Comparison of ENCODE assay signal across 25 cellular contexts in the genomic region with DNA sequence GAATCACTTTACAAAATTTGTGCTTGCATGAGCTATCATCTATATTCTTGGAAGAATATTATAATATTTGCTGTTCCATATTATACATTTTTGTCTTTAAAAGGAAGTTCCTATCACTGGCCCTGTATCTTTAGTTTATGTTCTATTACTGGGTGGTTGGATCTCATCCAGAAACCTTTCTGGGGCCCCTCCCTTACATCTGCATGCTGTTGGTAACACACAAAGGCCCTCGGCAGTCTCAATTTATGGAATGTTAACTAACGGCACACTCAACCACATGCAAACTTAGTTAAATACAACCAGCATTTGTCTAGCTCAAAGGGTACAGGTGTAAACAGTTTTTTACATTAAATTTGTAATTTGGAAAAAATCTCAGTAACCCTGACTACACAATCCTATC. TPM values are rescaled to one million over a fixed set of nuclear protein-coding genes. Genes with fewer than 3 reads are reported as not detected.
A peak's percentile ranks its signal among the peaks of the same experiment; 100 is the strongest.
DNase-seq lines count a peak whose midpoint lies in the region; ATAC-seq and TF ChIP-seq lines count a peak whose summit lies in the region.
"Had no signal": no experiment of that assay in that cellular context is flagged by ENCODE, and none has a peak within 500 bp of the region (broad histone marks: within the 10 kb centered on the region; RNA-seq: fewer than 3 reads in every experiment).

No MANE protein-coding gene starts in this region.

- H3K4me2 ChIP-seq in smooth muscle cell = peak overlapping the region; percentile 17
- H3K4me2 ChIP-seq: PC-9 had no signal

- 48% methylated on average over 2 of the region's 2 CpGs for WGBS in smooth muscle cell (ENCODE audit: low lambda C conversion rate)

- no peaks in the 10 kb centered on the region for H4K20me1 ChIP-seq in smooth muscle cell (ENCODE audit: low read depth)

- no peak for TF ChIP-seq CTCF in fibroblast of pulmonary artery (IDR thresholded peaks at IDR 0.05; ENCODE audit: low read length, missing control alignments)
- TF ChIP-seq CTCF in smooth muscle cell (IDR thresholded peaks at IDR 0.05; ENCODE audit: borderline replicate concordance, insufficient read depth, poor library complexity, severe bottlenecking) = no peak

- peak; percentile 26 for DNase-seq in NCI-H345 (lab: John Stamatoyannopoulos, UW)
- no peak for DNase-seq in NCI-H345 treated with DMSO at 0.1 percent for 48 hours (lab: John Stamatoyannopoulos, UW; ENCODE audit: unreplicated experiment)
- DNase-seq in RPMI7951 (ENCODE audit: low read depth) = peak; percentile 51
- peak; percentile 26 for DNase-seq in fibroblast of pulmonary artery (ENCODE audit: low read depth)
- no peak for DNase-seq in smooth muscle cell (lab: John Stamatoyannopoulos, UW; ENCODE audit: unreplicated experiment)
- no peak for DNase-seq in UCSD-AML1 (lab: John Stamatoyannopoulos, UW; ENCODE audit: unreplicated experiment)
- DNase-seq in mucosa of gallbladder (ENCODE audit: low spot score) = no peak
- DNase-seq: 8988T; ACHN; BE2C; CD8-positive, alpha-beta memory T cell; DMS153; DND-41; HCEC 1CT; Kasumi-1; MV-4-11; NCI-H1105; NCI-H1436 treated with DMSO at 0.1 percent for 48 hours; NCI-H2029; NCI-H510A treated with DMSO at 0.1 percent for 48 hours; PC-9; SHP77 treated with DMSO at 0.1 percent for 48 hours had no signal

- no peaks in the 10 kb centered on the region for H3K36me3 ChIP-seq in smooth muscle cell (ENCODE audit: low read depth)
- H3K36me3 ChIP-seq: BE2C had no signal

- H3K27ac ChIP-seq in smooth muscle cell (ENCODE audit: low read depth) = no peak overlapping the region
- H3K27ac ChIP-seq: HL-60, PC-9, RWPE1 had no signal

- ATAC-seq in HG03045 (IDR thresholded peaks at IDR 0.05; ENCODE audit: unreplicated experiment) = no peak

- no peaks in the 10 kb centered on the region for H3F3A ChIP-seq in smooth muscle cell (ENCODE audit: low read depth)

- no peak overlapping the region for H3K9ac ChIP-seq in smooth muscle cell (ENCODE audit: low read depth)

- no peak overlapping the region for H3K4me3 ChIP-seq in fibroblast of pulmonary artery (replicated peaks; ENCODE audit: low read depth, low read length)
- no peak overlapping the region for H3K4me3 ChIP-seq in smooth muscle cell
- H3K4me3 ChIP-seq: PC-9 had no signal

- H3K79me2 ChIP-seq in smooth muscle cell (ENCODE audit: low read depth) = no peaks in the 10 kb centered on the region

- H2AFZ ChIP-seq in smooth muscle cell (ENCODE audit: low read depth) = no peak overlapping the region
- H2AFZ ChIP-seq: PC-9 had no signal

- no peaks in the 10 kb centered on the region for H3K4me1 ChIP-seq in smooth muscle cell (ENCODE audit: low read depth)
- H3K4me1 ChIP-seq: BE2C had no signal

- no peaks in the 10 kb centered on the region for H3K9me3 ChIP-seq in smooth muscle cell (replicated peaks; ENCODE audit: low read depth)
- H3K9me3 ChIP-seq: BE2C had no signal

- no peaks in the 10 kb centered on the region for H3K27me3 ChIP-seq in smooth muscle cell (ENCODE audit: low read depth)

RNA-seq across cellular contexts. Expression of a gene that starts 9.7 kb away (rescaled TPM):
- total RNA-seq in RPMI7951 (2014; rRNA removed; shearing (Covaris generic)) = 115 and 132 TPM in 2 replicates
- total RNA-seq in smooth muscle cell = 13.8 and 19.8 TPM in 2 replicates
- 15.4 and 19.5 TPM in 2 replicates for polyA plus RNA-seq in smooth muscle cell
- 85.5 TPM for total RNA-seq in mucosa of gallbladder

Comparison
In these comparisons a context has a peak if more than half of its experiments do, and no peak if none do; other contexts are left out.
1. DNase-seq: peak in NCI-H345 (single experiment), RPMI7951 (single experiment) and fibroblast of pulmonary artery (single experiment); none in NCI-H345 treated with DMSO at 0.1 percent for 48 hours (single experiment), smooth muscle cell (single experiment), UCSD-AML1 (single experiment) and mucosa of gallbladder (single experiment).